In the genomic region with DNA sequence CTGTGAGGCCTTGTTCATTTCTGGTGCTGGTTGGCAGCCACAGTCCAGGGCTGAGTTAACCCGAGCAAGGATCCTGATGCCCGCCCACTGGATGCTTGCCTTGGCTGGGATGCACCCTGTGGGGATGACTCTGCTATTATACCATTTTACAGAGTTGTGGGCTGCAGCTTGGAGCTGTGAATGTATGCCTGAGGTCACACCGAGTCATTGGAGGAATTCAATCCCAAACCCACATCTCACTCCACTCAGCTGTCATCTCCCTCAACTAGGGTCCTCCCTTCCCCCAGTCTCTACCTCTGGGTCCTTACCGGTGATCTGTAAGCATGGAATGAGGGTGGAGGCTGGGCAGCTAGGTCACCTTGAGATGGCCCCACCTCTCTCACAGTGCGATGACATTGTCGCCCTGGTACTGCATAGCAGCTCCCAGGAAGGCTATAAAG, we compare ENCODE assay signal across 9 cellular contexts. TPM values are rescaled to one million over a fixed set of nuclear protein-coding genes. Genes with fewer than 3 reads are reported as not detected.
A peak's percentile ranks its signal among the peaks of the same experiment; 100 is the strongest.
DNase-seq lines count a peak whose midpoint lies in the region; ATAC-seq and TF ChIP-seq lines count a peak whose summit lies in the region.
"Had no signal": no experiment of that assay in that cellular context is flagged by ENCODE, and none has a peak within 500 bp of the region (broad histone marks: within the 10 kb centered on the region; RNA-seq: fewer than 3 reads in every experiment).

No MANE protein-coding gene starts in this region.

- no peak for TF ChIP-seq CTCF in heart left ventricle (IDR thresholded peaks at IDR 0.05)

- H3K27ac Mint-ChIP-seq in activated T-cell treated with anti-CD3 and anti-CD28 coated beads, Interleukin-2, amount 50 U/mL, for 24 hours = peak overlapping the region; percentile 78
- H3K27ac Mint-ChIP-seq in activated T-helper 1 cell treated with anti-CD3 and anti-CD28 coated beads, Interleukin-12 subunit alpha, Interleukin-12 subunit beta, Interleukin-2, Interleukin-4 antibody, amounts not matched to agents 30 ng/mL and 10 ng/mL and 1 ng/mL, durations not matched to agents 14 hours and 24 hours and 36 hours = peak overlapping the region; percentile 82

- peaks cover 0 to 72% (median 38%) of the 10 kb centered on the region in 12 donors for H3K4me1 ChIP-seq in heart left ventricle
- H3K4me1 ChIP-seq: A549 had no signal

- no peak overlapping the region for H3K4me3 ChIP-seq in heart left ventricle
- H3K4me3 ChIP-seq: A549 had no signal

- peak overlapping the region in 11 of 12 donors; percentile 28 to 77 (median 65) for H3K27ac ChIP-seq in heart left ventricle
- H3K27ac ChIP-seq: A549 had no signal

- no peak for TF ChIP-seq POLR2A in heart left ventricle (IDR thresholded peaks at IDR 0.05)

- DNase-seq in activated T-cell treated with anti-CD3 and anti-CD28 coated beads, Interleukin-2, amount 50 U/mL, for 24 hours = no peak
- no peak for DNase-seq in activated T-cell treated with anti-CD3 and anti-CD28 coated beads, Interleukin-2, amount 50 U/mL, for 4 hours
- no peak for DNase-seq in activated T-helper 1 cell treated with anti-CD3 and anti-CD28 coated beads, Interleukin-12 subunit alpha, Interleukin-12 subunit beta, Interleukin-2, Interleukin-4 antibody, amounts not matched to agents 30 ng/mL and 10 ng/mL and 1 ng/mL, durations not matched to agents 14 hours and 24 hours and 36 hours (ENCODE audit: low spot score)
- DNase-seq in heart left ventricle (no peak), stromal cell of bone marrow (ENCODE audit: low read depth) (peak; percentile 74), NK-92 (lab: John Stamatoyannopoulos, UW; ENCODE audit: unreplicated experiment) (no peak), head of caudate nucleus (no peak)

- no peak overlapping the region for H3K4me3 Mint-ChIP-seq in activated T-cell treated with anti-CD3 and anti-CD28 coated beads, Interleukin-2, amount 50 U/mL, for 24 hours
- H3K4me3 Mint-ChIP-seq in activated T-cell treated with anti-CD3 and anti-CD28 coated beads, Interleukin-2, amount 50 U/mL, for 4 hours = no peak overlapping the region
- no peak overlapping the region for H3K4me3 Mint-ChIP-seq in activated T-helper 1 cell treated with anti-CD3 and anti-CD28 coated beads, Interleukin-12 subunit alpha, Interleukin-12 subunit beta, Interleukin-2, Interleukin-4 antibody, amounts not matched to agents 30 ng/mL and 10 ng/mL and 1 ng/mL, durations not matched to agents 14 hours and 24 hours and 36 hours

- 46 to 64% (median 53%) methylated on average over 6 of the region's 6 CpGs for WGBS in heart left ventricle, 4 donors

- no peaks in the 10 kb centered on the region for H3K9me3 Mint-ChIP-seq in activated T-cell treated with anti-CD3 and anti-CD28 coated beads, Interleukin-2, amount 50 U/mL, for 24 hours
- H3K9me3 Mint-ChIP-seq in activated T-cell treated with anti-CD3 and anti-CD28 coated beads, Interleukin-2, amount 50 U/mL, for 4 hours = no peaks in the 10 kb centered on the region
- H3K9me3 Mint-ChIP-seq in activated T-helper 1 cell treated with anti-CD3 and anti-CD28 coated beads, Interleukin-12 subunit alpha, Interleukin-12 subunit beta, Interleukin-2, Interleukin-4 antibody, amounts not matched to agents 30 ng/mL and 10 ng/mL and 1 ng/mL, durations not matched to agents 14 hours and 24 hours and 36 hours = no peaks in the 10 kb centered on the region

- no peak for ATAC-seq in activated T-cell treated with anti-CD3 and anti-CD28 coated beads, Interleukin-2, amount 50 U/mL, for 4 hours
- peak; percentile 32 to 47 (median 40) for ATAC-seq in heart left ventricle
- ATAC-seq in GM21825 (IDR thresholded peaks at IDR 0.05; ENCODE audit: unreplicated experiment) = no peak

- H3K9me3 ChIP-seq in heart left ventricle = no peaks in the 10 kb centered on the region
- H3K9me3 ChIP-seq: A549 had no signal

- H3K27me3 ChIP-seq in heart left ventricle = no peaks in the 10 kb centered on the region

- H3K27me3 Mint-ChIP-seq in activated T-cell treated with anti-CD3 and anti-CD28 coated beads, Interleukin-2, amount 50 U/mL, for 24 hours = no peaks in the 10 kb centered on the region
- no peaks in the 10 kb centered on the region for H3K27me3 Mint-ChIP-seq in activated T-cell treated with anti-CD3 and anti-CD28 coated beads, Interleukin-2, amount 50 U/mL, for 4 hours (ENCODE audit: low read depth)
- H3K27me3 Mint-ChIP-seq in activated T-helper 1 cell treated with anti-CD3 and anti-CD28 coated beads, Interleukin-12 subunit alpha, Interleukin-12 subunit beta, Interleukin-2, Interleukin-4 antibody, amounts not matched to agents 30 ng/mL and 10 ng/mL and 1 ng/mL, durations not matched to agents 14 hours and 24 hours and 36 hours (ENCODE audit: insufficient read depth) = no peaks in the 10 kb centered on the region

- H3K36me3 Mint-ChIP-seq in activated T-cell treated with anti-CD3 and anti-CD28 coated beads, Interleukin-2, amount 50 U/mL, for 24 hours (ENCODE audit: low read depth) = peaks cover 88% of the 10 kb centered on the region
- H3K36me3 Mint-ChIP-seq in activated T-cell treated with anti-CD3 and anti-CD28 coated beads, Interleukin-2, amount 50 U/mL, for 4 hours (ENCODE audit: insufficient read depth) = peaks cover 21% of the 10 kb centered on the region
- peaks cover 43% of the 10 kb centered on the region for H3K36me3 Mint-ChIP-seq in activated T-helper 1 cell treated with anti-CD3 and anti-CD28 coated beads, Interleukin-12 subunit alpha, Interleukin-12 subunit beta, Interleukin-2, Interleukin-4 antibody, amounts not matched to agents 30 ng/mL and 10 ng/mL and 1 ng/mL, durations not matched to agents 14 hours and 24 hours and 36 hours (ENCODE audit: low read depth)

- intact Hi-C loops in activated T-helper 1 cell treated with anti-CD3 and anti-CD28 coated beads, Interleukin-12 subunit alpha, Interleukin-12 subunit beta, Interleukin-2, Interleukin-4 antibody, amounts not matched to agents 30 ng/mL and 10 ng/mL and 1 ng/mL, durations not matched to agents 14 hours and 24 hours and 36 hours (cut with micrococcal nuclease) = no loop called here
- intact Hi-C loops in heart left ventricle (cut with DNase I) (loop anchor here in 1 of 10 donors (5.0 kb wide), 1 partner anchor 48 kb away; no protein-coding TSS in a partner anchor), head of caudate nucleus (cut with DNase I) (no loop called here)

- H3K36me3 ChIP-seq in heart left ventricle = peaks cover 0 to 49% (median 33%) of the 10 kb centered on the region in 9 donors

- peaks cover 58% of the 10 kb centered on the region for H3K4me1 Mint-ChIP-seq in activated T-cell treated with anti-CD3 and anti-CD28 coated beads, Interleukin-2, amount 50 U/mL, for 24 hours (ENCODE audit: low read depth)
- peaks cover 30% of the 10 kb centered on the region for H3K4me1 Mint-ChIP-seq in activated T-cell treated with anti-CD3 and anti-CD28 coated beads, Interleukin-2, amount 50 U/mL, for 4 hours (ENCODE audit: low read depth)
- peaks cover 54% of the 10 kb centered on the region for H3K4me1 Mint-ChIP-seq in activated T-helper 1 cell treated with anti-CD3 and anti-CD28 coated beads, Interleukin-12 subunit alpha, Interleukin-12 subunit beta, Interleukin-2, Interleukin-4 antibody, amounts not matched to agents 30 ng/mL and 10 ng/mL and 1 ng/mL, durations not matched to agents 14 hours and 24 hours and 36 hours (ENCODE audit: low read depth)

RNA-seq across cellular contexts. Expression of a gene that starts 22.1 kb away (rescaled TPM):
- 100 to 1,000 TPM; 174 to 225 (median 210) TPM for total RNA-seq in activated T-cell treated with anti-CD3 and anti-CD28 coated beads, Interleukin-2, amount 50 U/mL, for 4 hours
- total RNA-seq in activated T-helper 1 cell treated with anti-CD3 and anti-CD28 coated beads, Interleukin-12 subunit alpha, Interleukin-12 subunit beta, Interleukin-2, Interleukin-4 antibody, amounts not matched to agents 30 ng/mL and 10 ng/mL and 1 ng/mL, durations not matched to agents 14 hours and 24 hours and 36 hours = 191 and 201 TPM in 2 replicates
- 100 to 1,000 TPM; 239 to 398 (median 316) TPM for total RNA-seq in heart left ventricle
- 100 to 1,000 TPM; 226 to 247 TPM for polyA plus RNA-seq in heart left ventricle

RNA-seq across cellular contexts. Expression of a gene that starts 27.5 kb away (rescaled TPM):
- 100 to 1,000 TPM; 223 to 268 (median 229) TPM for total RNA-seq in activated T-cell treated with anti-CD3 and anti-CD28 coated beads, Interleukin-2, amount 50 U/mL, for 4 hours
- total RNA-seq in activated T-helper 1 cell treated with anti-CD3 and anti-CD28 coated beads, Interleukin-12 subunit alpha, Interleukin-12 subunit beta, Interleukin-2, Interleukin-4 antibody, amounts not matched to agents 30 ng/mL and 10 ng/mL and 1 ng/mL, durations not matched to agents 14 hours and 24 hours and 36 hours = 334 and 341 TPM in 2 replicates
- total RNA-seq in heart left ventricle = 10 to 100 TPM; 10.1 to 57.0 (median 20.3) TPM
- polyA plus RNA-seq in heart left ventricle = 10 to 100 TPM in 1 of 2 donors, 1 to 10 TPM in 1; 6.9 to 30.1 TPM

RNA-seq across cellular contexts. Expression of a gene that starts 35.7 kb away (rescaled TPM):
- 1 to 10 TPM; 1.2 to 1.7 (median 1.5) TPM for total RNA-seq in activated T-cell treated with anti-CD3 and anti-CD28 coated beads, Interleukin-2, amount 50 U/mL, for 4 hours
- total RNA-seq in activated T-helper 1 cell treated with anti-CD3 and anti-CD28 coated beads, Interleukin-12 subunit alpha, Interleukin-12 subunit beta, Interleukin-2, Interleukin-4 antibody, amounts not matched to agents 30 ng/mL and 10 ng/mL and 1 ng/mL, durations not matched to agents 14 hours and 24 hours and 36 hours = 1.5 and 1.6 TPM in 2 replicates
- 1 to 10 TPM; 2.9 to 6.7 (median 4.8) TPM for total RNA-seq in heart left ventricle
- 1 to 10 TPM; 2.0 to 2.1 TPM for polyA plus RNA-seq in heart left ventricle

Comparison
In these comparisons a context has a peak if more than half of its experiments do, and no peak if none do; other contexts are left out.
1. ATAC-seq: peak in heart left ventricle (4 of 4); none in activated T-cell treated with anti-CD3 and anti-CD28 coated beads, Interleukin-2, amount 50 U/mL, for 4 hours (0 of 2) and GM21825 (single experiment).